ENCODE assay signal across 8 cellular contexts in the genomic region with DNA sequence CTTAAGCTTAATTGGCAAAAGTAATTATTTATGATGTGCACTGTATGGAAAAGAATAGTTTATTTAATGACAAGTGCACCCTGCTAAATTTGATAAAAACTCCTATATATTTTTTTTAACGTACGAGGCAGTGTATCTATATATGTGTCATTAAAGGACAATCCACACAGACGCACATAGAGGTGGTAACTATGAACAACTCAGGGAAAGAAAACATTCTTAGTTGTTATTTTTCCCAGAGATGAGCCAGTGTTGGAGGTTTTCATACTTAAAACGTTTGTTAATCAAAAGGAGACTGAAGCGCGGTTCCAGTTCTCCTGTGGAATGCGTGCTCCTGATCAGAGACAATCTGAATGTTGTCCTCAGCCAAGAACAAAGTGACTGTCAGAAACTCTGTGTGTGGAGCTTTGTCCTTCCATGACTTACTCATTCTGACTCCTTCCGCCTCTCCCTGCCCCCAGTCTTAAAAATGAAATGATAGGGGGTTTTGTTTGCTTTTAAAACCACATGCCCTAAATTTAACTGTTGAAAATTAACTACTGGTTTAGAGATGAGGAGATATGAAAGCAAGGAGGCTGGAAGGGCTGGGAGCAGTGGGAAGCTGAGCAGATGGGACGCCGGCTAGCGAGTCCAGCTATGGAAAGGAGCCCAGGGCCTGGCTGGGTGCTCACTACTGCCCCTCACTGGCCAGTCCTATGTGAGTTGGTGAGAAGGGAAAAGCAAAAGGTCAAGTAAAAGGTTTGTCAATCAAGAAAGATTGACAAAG.
DNase-seq lines count a peak whose midpoint lies in the region; ATAC-seq and TF ChIP-seq lines count a peak whose summit lies in the region.

No MANE protein-coding gene starts in this region.

- H3K4me1 ChIP-seq in left ventricle myocardium inferior = peaks cover 50% of the 10 kb centered on the region

- intact Hi-C loops in left ventricle myocardium inferior (cut with micrococcal nuclease) = no loop called here
- intact Hi-C loops in sciatic nerve (cut with DNase I) = no loop called here

- ATAC-seq in sciatic nerve (peak; percentile 82), GM21423 (IDR thresholded peaks at IDR 0.05; ENCODE audit: unreplicated experiment) (no peak), HG02798 (IDR thresholded peaks at IDR 0.05; ENCODE audit: poor library complexity, unreplicated experiment) (no peak)

- DNase-seq in DMS53 (lab: John Stamatoyannopoulos, UW) (peak; percentile 14), DMS53 treated with DMSO at 0.1 percent for 48 hours (lab: John Stamatoyannopoulos, UW; ENCODE audit: unreplicated experiment) (no peak), WERI-Rb-1 (peak; percentile 34), left ventricle myocardium inferior (peak; percentile 51), sciatic nerve (ENCODE audit: low spot score) (peak; percentile 80), mesenteric fat pad (ENCODE audit: low spot score) (no peak)

- no peak overlapping the region for H3K4me3 ChIP-seq in WERI-Rb-1 (ENCODE audit: low read depth, low read length)
- H3K4me3 ChIP-seq in left ventricle myocardium inferior = peak overlapping the region; percentile 34

- H3K9me3 ChIP-seq in WERI-Rb-1 (ENCODE audit: severe bottlenecking) (no peaks in the 10 kb centered on the region), left ventricle myocardium inferior (replicated peaks) (no peaks in the 10 kb centered on the region)

- no peaks in the 10 kb centered on the region for H3K36me3 ChIP-seq in WERI-Rb-1
- H3K36me3 ChIP-seq in left ventricle myocardium inferior = peaks cover 34% of the 10 kb centered on the region

- no peak overlapping the region for H3K27ac ChIP-seq in WERI-Rb-1
- H3K27ac ChIP-seq in left ventricle myocardium inferior (replicated peaks) = peak overlapping the region; percentile 85

- TF ChIP-seq CTCF in WERI-Rb-1 (IDR thresholded peaks at IDR 0.05; ENCODE audit: low read depth, low read length) (peak; percentile 65), left ventricle myocardium inferior (IDR thresholded peaks at IDR 0.05; ENCODE audit: borderline replicate concordance) (peak; percentile 68)

- H3K27me3 ChIP-seq in WERI-Rb-1 (ENCODE audit: insufficient read depth, low read depth, severe bottlenecking) = no peaks in the 10 kb centered on the region
- H3K27me3 ChIP-seq in left ventricle myocardium inferior (ENCODE audit: low read depth) = no peaks in the 10 kb centered on the region

Comparison
In these comparisons a context has a peak if more than half of its experiments do, and no peak if none do; other contexts are left out.
1. DNase-seq: peak in DMS53 (single experiment), WERI-Rb-1 (single experiment), left ventricle myocardium inferior (single experiment) and sciatic nerve (single experiment); none in DMS53 treated with DMSO at 0.1 percent for 48 hours (single experiment) and mesenteric fat pad (single experiment).